Comparison of ENCODE assay signal across 8 cellular contexts in the genomic region with DNA sequence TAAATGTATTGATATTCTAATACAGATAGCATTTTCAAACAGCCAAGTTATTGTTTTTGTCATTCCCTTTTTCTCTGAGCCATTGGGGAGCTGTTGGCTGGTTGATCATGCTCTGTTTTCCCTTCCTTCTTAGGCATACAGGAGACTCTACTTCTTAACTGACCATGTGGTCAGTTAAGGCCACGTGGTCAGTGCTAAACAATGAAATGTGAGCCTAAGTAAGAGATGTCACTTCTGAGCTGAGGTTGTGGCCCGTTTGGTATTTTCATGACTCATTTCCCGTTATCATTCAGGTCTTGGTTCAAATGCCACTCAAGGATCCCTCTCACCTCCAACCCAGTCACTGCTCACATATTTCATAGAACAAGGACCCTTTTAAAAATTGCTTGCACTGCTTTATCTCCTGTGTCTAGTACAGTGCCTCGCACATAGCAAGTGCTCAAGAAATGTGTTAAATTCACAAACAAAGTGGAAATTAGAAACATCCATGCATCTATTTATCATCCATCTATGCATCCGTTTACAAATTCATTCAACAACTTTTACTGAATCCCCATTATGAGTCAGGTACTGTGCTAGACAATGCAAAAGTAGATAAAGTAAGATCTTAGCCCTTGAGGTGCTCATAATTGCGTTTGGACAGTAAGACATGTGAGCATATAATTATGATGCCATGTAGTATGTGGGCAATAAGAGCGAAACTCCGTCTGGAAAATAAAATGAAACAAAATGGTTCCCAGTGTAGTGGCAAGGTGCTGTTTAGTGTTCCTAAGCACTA. TPM values are rescaled to one million over a fixed set of nuclear protein-coding genes. Genes with fewer than 3 reads are reported as not detected.
DNase-seq lines count a peak whose midpoint lies in the region; ATAC-seq and TF ChIP-seq lines count a peak whose summit lies in the region.

No MANE protein-coding gene starts in this region.

- H3K9me2 ChIP-seq in SK-N-SH, result no peaks in the 10 kb centered on the region

- H3K4me1 ChIP-seq in SK-N-SH (ENCODE audit: control insufficient read depth in 1 of 2, insufficient read depth in 2 of 2, low read depth in 1 of 2, low read length in 1 of 2), result 0 out of 4 replicates have a peak, but pooled peaks cover 0 to 8% of the 10 kb centered on the region in 2 experiments

- H3K27ac ChIP-seq in SK-N-SH (ENCODE audit: low read depth in 2 of 2, low read length in 1 of 2) (no peak overlapping the region), WERI-Rb-1 (no peak overlapping the region), coronary artery (no peak overlapping the region)

- POLR2A ChIA-PET in SK-N-SH (lab: Yijun Ruan, JAX), result no interaction called here

- peak; percentile 68 for ATAC-seq in HG02759 (IDR thresholded peaks at IDR 0.05; ENCODE audit: unreplicated experiment)

- 50% methylated on average over 8 of the region's 8 CpGs for WGBS in SK-N-SH (ENCODE audit: low lambda C conversion rate)

- TF ChIP-seq RAD21 in SK-N-SH (IDR thresholded peaks at IDR 0.05; ENCODE audit: low read length), result no peak

- no peaks in the 10 kb centered on the region for H4K20me1 ChIP-seq in SK-N-SH (ENCODE audit: insufficient read depth)

- no peaks in the 10 kb centered on the region for H3K79me2 ChIP-seq in SK-N-SH (ENCODE audit: insufficient read depth)

- H3K36me3 ChIP-seq in SK-N-SH (replicated peaks in 1 of 2; ENCODE audit: control insufficient read depth in 1 of 2, insufficient read depth in 2 of 2, low read length in 1 of 2) (no peaks in the 10 kb centered on the region), WERI-Rb-1 (no peaks in the 10 kb centered on the region)

- no peak for TF ChIP-seq CTCF in SK-N-SH (IDR thresholded peaks at IDR 0.05)
- TF ChIP-seq CTCF in WERI-Rb-1 (IDR thresholded peaks at IDR 0.05; ENCODE audit: low read depth, low read length), result no peak
- TF ChIP-seq CTCF in coronary artery (IDR thresholded peaks at IDR 0.05), result no peak

- H3K9me3 ChIP-seq in SK-N-SH (no peaks in the 10 kb centered on the region), WERI-Rb-1 (ENCODE audit: severe bottlenecking) (no peaks in the 10 kb centered on the region)

- no peaks in the 10 kb centered on the region for H3K27me3 ChIP-seq in SK-N-SH (ENCODE audit: insufficient read depth)
- no peaks in the 10 kb centered on the region for H3K27me3 ChIP-seq in WERI-Rb-1 (ENCODE audit: insufficient read depth, low read depth, severe bottlenecking)

- TF ChIP-seq EP300 in SK-N-SH (IDR thresholded peaks at IDR 0.05; ENCODE audit: borderline replicate concordance in 1 of 2, low read depth in 1 of 2, low read length in 1 of 2), result 0 out of 4 replicates have a peak, but pooled peaks of 1 of the 2 experiments have one; percentile 59

- CTCF ChIA-PET in SK-N-SH (lab: Yijun Ruan, JAX), result interaction anchor here (0.8 to 1.3 kb wide), 2 partner anchors 14 to 18 kb away, joined by 3 read pairs; no protein-coding TSS in a partner anchor

- H3K4me3 ChIP-seq in SK-N-SH (ENCODE audit: low read depth in 2 of 2, low read length in 1 of 2) (no peak overlapping the region), WERI-Rb-1 (ENCODE audit: low read depth, low read length) (no peak overlapping the region), coronary artery (no peak overlapping the region)

- no peak overlapping the region for H3K4me2 ChIP-seq in SK-N-SH

- H2AFZ ChIP-seq in SK-N-SH (ENCODE audit: low read depth), result peak overlapping the region; percentile 44; the same call in 1 of the 2 replicates

- H3F3A ChIP-seq in SK-N-SH (replicated peaks; ENCODE audit: insufficient read depth), result no peaks in the 10 kb centered on the region

- no peak overlapping the region for H3K9ac ChIP-seq in SK-N-SH

- peak; percentile 83 for DNase-seq in ELR (ENCODE audit: low read depth)
- DNase-seq in SK-N-SH, result no peak
- peak; percentile 92 for DNase-seq in iris pigment epithelial cell (ENCODE audit: low read depth)
- no peak for DNase-seq in WERI-Rb-1
- no peak for DNase-seq in hippocampal formation (lab: John Stamatoyannopoulos, UW)
- DNase-seq in coronary artery (ENCODE audit: low spot score), result no peak
- DNase-seq in COR-L47 (lab: John Stamatoyannopoulos, UW), result no peak

TF ChIP-seq in SK-N-SH, 30 proteins besides CTCF, POLR2A, EP300 and RAD21 (continues in another document):
- no peak for TF ChIP-seq GATA2 (CRISPR knock-in tag; IDR thresholded peaks at IDR 0.05)
- TF ChIP-seq, protein P1, sequence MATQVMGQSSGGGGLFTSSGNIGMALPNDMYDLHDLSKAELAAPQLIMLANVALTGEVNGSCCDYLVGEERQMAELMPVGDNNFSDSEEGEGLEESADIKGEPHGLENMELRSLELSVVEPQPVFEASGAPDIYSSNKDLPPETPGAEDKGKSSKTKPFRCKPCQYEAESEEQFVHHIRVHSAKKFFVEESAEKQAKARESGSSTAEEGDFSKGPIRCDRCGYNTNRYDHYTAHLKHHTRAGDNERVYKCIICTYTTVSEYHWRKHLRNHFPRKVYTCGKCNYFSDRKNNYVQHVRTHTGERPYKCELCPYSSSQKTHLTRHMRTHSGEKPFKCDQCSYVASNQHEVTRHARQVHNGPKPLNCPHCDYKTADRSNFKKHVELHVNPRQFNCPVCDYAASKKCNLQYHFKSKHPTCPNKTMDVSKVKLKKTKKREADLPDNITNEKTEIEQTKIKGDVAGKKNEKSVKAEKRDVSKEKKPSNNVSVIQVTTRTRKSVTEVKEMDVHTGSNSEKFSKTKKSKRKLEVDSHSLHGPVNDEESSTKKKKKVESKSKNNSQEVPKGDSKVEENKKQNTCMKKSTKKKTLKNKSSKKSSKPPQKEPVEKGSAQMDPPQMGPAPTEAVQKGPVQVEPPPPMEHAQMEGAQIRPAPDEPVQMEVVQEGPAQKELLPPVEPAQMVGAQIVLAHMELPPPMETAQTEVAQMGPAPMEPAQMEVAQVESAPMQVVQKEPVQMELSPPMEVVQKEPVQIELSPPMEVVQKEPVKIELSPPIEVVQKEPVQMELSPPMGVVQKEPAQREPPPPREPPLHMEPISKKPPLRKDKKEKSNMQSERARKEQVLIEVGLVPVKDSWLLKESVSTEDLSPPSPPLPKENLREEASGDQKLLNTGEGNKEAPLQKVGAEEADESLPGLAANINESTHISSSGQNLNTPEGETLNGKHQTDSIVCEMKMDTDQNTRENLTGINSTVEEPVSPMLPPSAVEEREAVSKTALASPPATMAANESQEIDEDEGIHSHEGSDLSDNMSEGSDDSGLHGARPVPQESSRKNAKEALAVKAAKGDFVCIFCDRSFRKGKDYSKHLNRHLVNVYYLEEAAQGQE (IDR thresholded peaks at IDR 0.05; ENCODE audit: low read depth, low read length), result no peak
- no peak for TF ChIP-seq YY1 (IDR thresholded peaks at IDR 0.05; ENCODE audit: low read depth)
- TF ChIP-seq FOSL2 (IDR thresholded peaks at IDR 0.05; ENCODE audit: borderline replicate concordance, low read depth), result peak; percentile 57; the same call in 1 of the 2 replicates
- TF ChIP-seq RFX5 (IDR thresholded peaks at IDR 0.05; ENCODE audit: low read length), result no peak
- TF ChIP-seq TAF1 (IDR thresholded peaks at IDR 0.05; ENCODE audit: borderline replicate concordance, low read depth, low read length), result no peak
- TF ChIP-seq, protein P2, sequence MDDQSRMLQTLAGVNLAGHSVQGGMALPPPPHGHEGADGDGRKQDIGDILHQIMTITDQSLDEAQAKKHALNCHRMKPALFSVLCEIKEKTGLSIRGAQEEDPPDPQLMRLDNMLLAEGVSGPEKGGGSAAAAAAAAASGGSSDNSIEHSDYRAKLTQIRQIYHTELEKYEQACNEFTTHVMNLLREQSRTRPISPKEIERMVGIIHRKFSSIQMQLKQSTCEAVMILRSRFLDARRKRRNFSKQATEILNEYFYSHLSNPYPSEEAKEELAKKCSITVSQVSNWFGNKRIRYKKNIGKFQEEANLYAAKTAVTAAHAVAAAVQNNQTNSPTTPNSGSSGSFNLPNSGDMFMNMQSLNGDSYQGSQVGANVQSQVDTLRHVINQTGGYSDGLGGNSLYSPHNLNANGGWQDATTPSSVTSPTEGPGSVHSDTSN (IDR thresholded peaks at IDR 0.05), result peak; percentile 83
- TF ChIP-seq SMC3 (IDR thresholded peaks at IDR 0.05; ENCODE audit: low read depth, low read length), result no peak
- no peak for TF ChIP-seq NFIC (IDR thresholded peaks at IDR 0.05; ENCODE audit: borderline replicate concordance)
- TF ChIP-seq POLR2AphosphoS5 (IDR thresholded peaks at IDR 0.05; ENCODE audit: low read depth, low read length), result no peak
- no peak for TF ChIP-seq NRF1 (IDR thresholded peaks at IDR 0.05; ENCODE audit: low read depth, low read length)
- TF ChIP-seq GABPA (IDR thresholded peaks at IDR 0.05; ENCODE audit: low read depth), result no peak
- no peak for TF ChIP-seq CHD2 (IDR thresholded peaks at IDR 0.05; ENCODE audit: low read length, partially characterized antibody)
- TF ChIP-seq FOXJ3 (CRISPR knock-in tag; IDR thresholded peaks at IDR 0.05), result no peak
- TF ChIP-seq, protein P3, sequence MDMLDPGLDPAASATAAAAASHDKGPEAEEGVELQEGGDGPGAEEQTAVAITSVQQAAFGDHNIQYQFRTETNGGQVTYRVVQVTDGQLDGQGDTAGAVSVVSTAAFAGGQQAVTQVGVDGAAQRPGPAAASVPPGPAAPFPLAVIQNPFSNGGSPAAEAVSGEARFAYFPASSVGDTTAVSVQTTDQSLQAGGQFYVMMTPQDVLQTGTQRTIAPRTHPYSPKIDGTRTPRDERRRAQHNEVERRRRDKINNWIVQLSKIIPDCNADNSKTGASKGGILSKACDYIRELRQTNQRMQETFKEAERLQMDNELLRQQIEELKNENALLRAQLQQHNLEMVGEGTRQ (IDR thresholded peaks at IDR 0.05; ENCODE audit: borderline replicate concordance, low read depth, low read length), result no peak
- TF ChIP-seq MXI1 (IDR thresholded peaks at IDR 0.05; ENCODE audit: low read depth, low read length), result no peak
- TF ChIP-seq, protein P4, sequence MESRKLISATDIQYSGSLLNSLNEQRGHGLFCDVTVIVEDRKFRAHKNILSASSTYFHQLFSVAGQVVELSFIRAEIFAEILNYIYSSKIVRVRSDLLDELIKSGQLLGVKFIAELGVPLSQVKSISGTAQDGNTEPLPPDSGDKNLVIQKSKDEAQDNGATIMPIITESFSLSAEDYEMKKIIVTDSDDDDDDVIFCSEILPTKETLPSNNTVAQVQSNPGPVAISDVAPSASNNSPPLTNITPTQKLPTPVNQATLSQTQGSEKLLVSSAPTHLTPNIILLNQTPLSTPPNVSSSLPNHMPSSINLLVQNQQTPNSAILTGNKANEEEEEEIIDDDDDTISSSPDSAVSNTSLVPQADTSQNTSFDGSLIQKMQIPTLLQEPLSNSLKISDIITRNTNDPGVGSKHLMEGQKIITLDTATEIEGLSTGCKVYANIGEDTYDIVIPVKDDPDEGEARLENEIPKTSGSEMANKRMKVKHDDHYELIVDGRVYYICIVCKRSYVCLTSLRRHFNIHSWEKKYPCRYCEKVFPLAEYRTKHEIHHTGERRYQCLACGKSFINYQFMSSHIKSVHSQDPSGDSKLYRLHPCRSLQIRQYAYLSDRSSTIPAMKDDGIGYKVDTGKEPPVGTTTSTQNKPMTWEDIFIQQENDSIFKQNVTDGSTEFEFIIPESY (IDR thresholded peaks at IDR 0.05; ENCODE audit: borderline replicate concordance, low read depth), result no peak

RNA-seq across cellular contexts. Expression of a gene that starts 50.7 kb away (rescaled TPM):
- polyA plus RNA-seq in SK-N-SH (2012; rRNA removed), result 24.6 and 26.0 TPM in 2 replicates
- 17.4 and 18.4 TPM in 2 replicates for polyA plus RNA-seq in SK-N-SH (2012; cell fraction: cytosol; rRNA removed)
- polyA plus RNA-seq in SK-N-SH (2012; cell fraction: nucleus; rRNA removed), result 28.4 and 68.8 TPM in 2 replicates

Comparison
In these comparisons a context has a peak if more than half of its experiments do, and no peak if none do; other contexts are left out.
1. DNase-seq: peak in ELR (single experiment) and iris pigment epithelial cell (single experiment); none in SK-N-SH (single experiment), WERI-Rb-1 (single experiment), hippocampal formation (0 of 2), coronary artery (single experiment) and COR-L47 (single experiment).